Comparison of ENCODE assay signal across 2 cellular contexts in genomic region chr13:32315255-32316029, GRCh38.
TF ChIP-seq lines count a peak whose summit lies in the region.

A gene with protein sequence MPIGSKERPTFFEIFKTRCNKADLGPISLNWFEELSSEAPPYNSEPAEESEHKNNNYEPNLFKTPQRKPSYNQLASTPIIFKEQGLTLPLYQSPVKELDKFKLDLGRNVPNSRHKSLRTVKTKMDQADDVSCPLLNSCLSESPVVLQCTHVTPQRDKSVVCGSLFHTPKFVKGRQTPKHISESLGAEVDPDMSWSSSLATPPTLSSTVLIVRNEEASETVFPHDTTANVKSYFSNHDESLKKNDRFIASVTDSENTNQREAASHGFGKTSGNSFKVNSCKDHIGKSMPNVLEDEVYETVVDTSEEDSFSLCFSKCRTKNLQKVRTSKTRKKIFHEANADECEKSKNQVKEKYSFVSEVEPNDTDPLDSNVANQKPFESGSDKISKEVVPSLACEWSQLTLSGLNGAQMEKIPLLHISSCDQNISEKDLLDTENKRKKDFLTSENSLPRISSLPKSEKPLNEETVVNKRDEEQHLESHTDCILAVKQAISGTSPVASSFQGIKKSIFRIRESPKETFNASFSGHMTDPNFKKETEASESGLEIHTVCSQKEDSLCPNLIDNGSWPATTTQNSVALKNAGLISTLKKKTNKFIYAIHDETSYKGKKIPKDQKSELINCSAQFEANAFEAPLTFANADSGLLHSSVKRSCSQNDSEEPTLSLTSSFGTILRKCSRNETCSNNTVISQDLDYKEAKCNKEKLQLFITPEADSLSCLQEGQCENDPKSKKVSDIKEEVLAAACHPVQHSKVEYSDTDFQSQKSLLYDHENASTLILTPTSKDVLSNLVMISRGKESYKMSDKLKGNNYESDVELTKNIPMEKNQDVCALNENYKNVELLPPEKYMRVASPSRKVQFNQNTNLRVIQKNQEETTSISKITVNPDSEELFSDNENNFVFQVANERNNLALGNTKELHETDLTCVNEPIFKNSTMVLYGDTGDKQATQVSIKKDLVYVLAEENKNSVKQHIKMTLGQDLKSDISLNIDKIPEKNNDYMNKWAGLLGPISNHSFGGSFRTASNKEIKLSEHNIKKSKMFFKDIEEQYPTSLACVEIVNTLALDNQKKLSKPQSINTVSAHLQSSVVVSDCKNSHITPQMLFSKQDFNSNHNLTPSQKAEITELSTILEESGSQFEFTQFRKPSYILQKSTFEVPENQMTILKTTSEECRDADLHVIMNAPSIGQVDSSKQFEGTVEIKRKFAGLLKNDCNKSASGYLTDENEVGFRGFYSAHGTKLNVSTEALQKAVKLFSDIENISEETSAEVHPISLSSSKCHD (N-terminal part only) (plus strand): TSS chr13:32315508. CDS start chr13:32316461, 953 bp downstream.
A gene with protein sequence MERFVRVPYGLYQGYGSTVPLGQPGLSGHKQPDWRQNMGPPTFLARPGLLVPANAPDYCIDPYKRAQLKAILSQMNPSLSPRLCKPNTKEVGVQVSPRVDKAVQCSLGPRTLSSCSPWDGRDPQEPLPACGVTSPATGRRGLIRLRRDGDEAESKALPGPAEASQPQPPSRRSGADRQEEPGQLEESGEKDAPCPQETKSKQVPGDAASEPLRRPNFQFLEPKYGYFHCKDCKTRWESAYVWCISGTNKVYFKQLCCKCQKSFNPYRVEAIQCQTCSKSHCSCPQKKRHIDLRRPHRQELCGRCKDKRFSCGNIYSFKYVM (minus strand): TSS chr13:32315363. CDS start chr13:32311925, 3,438 bp downstream.

TF ChIP-seq in HCT116, 20 proteins besides CTCF, POLR2A, EP300 and RAD21:
- TF ChIP-seq POLR2AphosphoS5 (IDR thresholded peaks at IDR 0.05; ENCODE audit: low read depth, low read length) (peak; percentile 87), FOSL1 (IDR thresholded peaks at IDR 0.05; ENCODE audit: low read depth) (no peak), EZH2phosphoT487 (IDR thresholded peaks at IDR 0.05; ENCODE audit: borderline replicate concordance) (no peak), ZNF274 (IDR thresholded peaks at IDR 0.05; ENCODE audit: low read depth, low read length) (no peak), ZBTB33 (IDR thresholded peaks at IDR 0.05; ENCODE audit: extremely low read depth, insufficient replicate concordance, low read length) (no peak), SIN3A (IDR thresholded peaks at IDR 0.05; ENCODE audit: low read depth) (peak; percentile 95), SP1 (IDR thresholded peaks at IDR 0.05; ENCODE audit: low read depth) (no peak; the same call in 1 of the 2 replicates), ZFX (IDR thresholded peaks at IDR 0.05) (peak; percentile 85), ATF3 (IDR thresholded peaks at IDR 0.05) (no peak), ELF1 (IDR thresholded peaks at IDR 0.05; ENCODE audit: borderline replicate concordance, low read depth) (peak; percentile 96), SRF (IDR thresholded peaks at IDR 0.05; ENCODE audit: low read depth) (no peak), JUND (IDR thresholded peaks at IDR 0.05) (no peak), CBX3 (IDR thresholded peaks at IDR 0.05; ENCODE audit: low read depth) (peak; percentile 21; the same call in 1 of the 2 replicates), EZH2 (IDR thresholded peaks at IDR 0.05) (no peak), TCF7L2 (IDR thresholded peaks at IDR 0.05; ENCODE audit: borderline replicate concordance, extremely low read depth, insufficient read depth, insufficient read length) (peak; percentile 56)
- TF ChIP-seq, protein P1, sequence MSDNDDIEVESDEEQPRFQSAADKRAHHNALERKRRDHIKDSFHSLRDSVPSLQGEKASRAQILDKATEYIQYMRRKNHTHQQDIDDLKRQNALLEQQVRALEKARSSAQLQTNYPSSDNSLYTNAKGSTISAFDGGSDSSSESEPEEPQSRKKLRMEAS (IDR thresholded peaks at IDR 0.05) = peak; percentile 87

TF ChIP-seq in SK-N-SH, 30 proteins besides CTCF, POLR2A, EP300 and RAD21:
- TF ChIP-seq CHD2 (IDR thresholded peaks at IDR 0.05; ENCODE audit: low read length, partially characterized antibody) = peak; percentile 67
- no peak for TF ChIP-seq IRF3 (IDR thresholded peaks at IDR 0.05; ENCODE audit: low read depth, low read length)
- TF ChIP-seq MXI1 (IDR thresholded peaks at IDR 0.05; ENCODE audit: low read depth, low read length) = peak; percentile 95
- no peak for TF ChIP-seq ZBTB33 (IDR thresholded peaks at IDR 0.05; ENCODE audit: borderline replicate concordance, low read depth)
- no peak for TF ChIP-seq FOXM1 (IDR thresholded peaks at IDR 0.05; ENCODE audit: low read depth)
- TF ChIP-seq, protein P1 (IDR thresholded peaks at IDR 0.05; ENCODE audit: low read depth) = peak; percentile 89
- peak; percentile 99 for TF ChIP-seq ELF1 (IDR thresholded peaks at IDR 0.05)
- no peak for TF ChIP-seq PBX3 (IDR thresholded peaks at IDR 0.05)
- TF ChIP-seq, protein P2, sequence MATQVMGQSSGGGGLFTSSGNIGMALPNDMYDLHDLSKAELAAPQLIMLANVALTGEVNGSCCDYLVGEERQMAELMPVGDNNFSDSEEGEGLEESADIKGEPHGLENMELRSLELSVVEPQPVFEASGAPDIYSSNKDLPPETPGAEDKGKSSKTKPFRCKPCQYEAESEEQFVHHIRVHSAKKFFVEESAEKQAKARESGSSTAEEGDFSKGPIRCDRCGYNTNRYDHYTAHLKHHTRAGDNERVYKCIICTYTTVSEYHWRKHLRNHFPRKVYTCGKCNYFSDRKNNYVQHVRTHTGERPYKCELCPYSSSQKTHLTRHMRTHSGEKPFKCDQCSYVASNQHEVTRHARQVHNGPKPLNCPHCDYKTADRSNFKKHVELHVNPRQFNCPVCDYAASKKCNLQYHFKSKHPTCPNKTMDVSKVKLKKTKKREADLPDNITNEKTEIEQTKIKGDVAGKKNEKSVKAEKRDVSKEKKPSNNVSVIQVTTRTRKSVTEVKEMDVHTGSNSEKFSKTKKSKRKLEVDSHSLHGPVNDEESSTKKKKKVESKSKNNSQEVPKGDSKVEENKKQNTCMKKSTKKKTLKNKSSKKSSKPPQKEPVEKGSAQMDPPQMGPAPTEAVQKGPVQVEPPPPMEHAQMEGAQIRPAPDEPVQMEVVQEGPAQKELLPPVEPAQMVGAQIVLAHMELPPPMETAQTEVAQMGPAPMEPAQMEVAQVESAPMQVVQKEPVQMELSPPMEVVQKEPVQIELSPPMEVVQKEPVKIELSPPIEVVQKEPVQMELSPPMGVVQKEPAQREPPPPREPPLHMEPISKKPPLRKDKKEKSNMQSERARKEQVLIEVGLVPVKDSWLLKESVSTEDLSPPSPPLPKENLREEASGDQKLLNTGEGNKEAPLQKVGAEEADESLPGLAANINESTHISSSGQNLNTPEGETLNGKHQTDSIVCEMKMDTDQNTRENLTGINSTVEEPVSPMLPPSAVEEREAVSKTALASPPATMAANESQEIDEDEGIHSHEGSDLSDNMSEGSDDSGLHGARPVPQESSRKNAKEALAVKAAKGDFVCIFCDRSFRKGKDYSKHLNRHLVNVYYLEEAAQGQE (IDR thresholded peaks at IDR 0.05; ENCODE audit: low read depth, low read length) = 0 out of 2 replicates have a peak, but pooled peaks have one; percentile 23
- TF ChIP-seq TAF1 (IDR thresholded peaks at IDR 0.05; ENCODE audit: borderline replicate concordance, low read depth, low read length) = 0 out of 2 replicates have a peak, but pooled peaks have one; percentile 34
- TF ChIP-seq USF1 (IDR thresholded peaks at IDR 0.05; ENCODE audit: borderline replicate concordance, low read depth) = peak; percentile 99
- peak; percentile 91 for TF ChIP-seq USF2 (IDR thresholded peaks at IDR 0.05; ENCODE audit: borderline replicate concordance, low read depth, low read length)
- peak; percentile 97 for TF ChIP-seq SIN3A (IDR thresholded peaks at IDR 0.05; ENCODE audit: borderline replicate concordance, low read depth, low read length)
- no peak for TF ChIP-seq GATA2 (CRISPR knock-in tag; IDR thresholded peaks at IDR 0.05)
- no peak for TF ChIP-seq JUND (IDR thresholded peaks at IDR 0.05)
- peak; percentile 44 for TF ChIP-seq GABPA (IDR thresholded peaks at IDR 0.05; ENCODE audit: low read depth)
- TF ChIP-seq POLR2AphosphoS5 (IDR thresholded peaks at IDR 0.05; ENCODE audit: low read depth, low read length) = peak; percentile 83
- TF ChIP-seq NRF1 (IDR thresholded peaks at IDR 0.05; ENCODE audit: low read depth, low read length) = peak; percentile 40; the same call in 1 of the 2 replicates
- TF ChIP-seq FOSL2 (IDR thresholded peaks at IDR 0.05; ENCODE audit: borderline replicate concordance, low read depth) = no peak
